Comparison of ENCODE assay signal across 17 cellular contexts in genomic region chr9:20781086-20781485, GRCh38.
DNase-seq lines count a peak whose midpoint lies in the region; ATAC-seq lines count a peak whose summit lies in the region.
"Had no signal": no experiment of that assay in that cellular context is flagged by ENCODE, and none has a peak within 500 bp of the region (broad histone marks: within the 10 kb centered on the region; RNA-seq: fewer than 3 reads in every experiment).

No MANE protein-coding gene starts in this region.

- DNase-seq in DMS 273 (lab: John Stamatoyannopoulos, UW; ENCODE audit: unreplicated experiment) (peak; percentile 10), DMS 273 treated with DMSO at 0.1 percent for 48 hours (lab: John Stamatoyannopoulos, UW) (no peak), NCI-H82 (lab: John Stamatoyannopoulos, UW) (peak; percentile 77), iris pigment epithelial cell (ENCODE audit: low read depth) (peak; percentile 20), renal cortical epithelial cell (ENCODE audit: low read depth) (peak; percentile 76)
- no peak for DNase-seq in central memory CD4-positive, alpha-beta T cell
- DNase-seq: DMS153, EL, KG1, NCI-H1436, NCI-H2081 treated with DMSO at 0.1 percent for 48 hours, NCI-H2227 treated with DMSO at 0.1 percent for 48 hours, NCI-H524, PC-3, SJCRH30 had no signal

- no peak for ATAC-seq in HG03025 (IDR thresholded peaks at IDR 0.05; ENCODE audit: low FRiP score, unreplicated experiment)
- no peak for ATAC-seq in GM21717 (IDR thresholded peaks at IDR 0.05; ENCODE audit: unreplicated experiment)
- ATAC-seq: PC-3 had no signal

Comparison
In these comparisons a context has a peak if more than half of its experiments do, and no peak if none do; other contexts are left out.
1. DNase-seq: peak in DMS 273 (single experiment), NCI-H82 (single experiment), iris pigment epithelial cell (single experiment) and renal cortical epithelial cell (single experiment); none in DMS 273 treated with DMSO at 0.1 percent for 48 hours (single experiment) and central memory CD4-positive, alpha-beta T cell (single experiment).